2 cellular contexts compared by ENCODE assay signal in the genomic region with DNA sequence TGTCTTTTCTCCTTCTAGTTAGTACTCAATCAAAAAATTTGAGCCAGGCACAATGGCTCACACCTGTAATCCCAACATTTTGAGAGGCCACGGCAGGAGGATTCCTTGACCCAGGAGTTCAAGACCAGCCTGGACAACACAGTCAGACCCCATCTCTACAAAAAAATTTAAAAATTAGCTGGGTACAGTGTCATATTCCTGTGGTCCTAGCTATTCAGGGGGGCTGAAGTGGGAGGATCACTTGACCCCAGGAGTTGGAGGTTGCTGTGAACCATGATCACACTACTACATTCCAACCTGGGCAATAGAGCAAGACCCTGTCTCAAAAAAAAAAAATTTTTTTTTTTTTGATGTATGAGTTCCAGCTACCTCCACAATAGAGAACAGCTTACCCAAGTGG.
TF ChIP-seq lines count a peak whose summit lies in the region.

No MANE protein-coding gene starts in this region.

TF ChIP-seq in HepG2, 621 proteins besides CTCF, POLR2A, EP300 and RAD21:
- TF ChIP-seq ZNF644 (CRISPR knock-in tag; IDR thresholded peaks at IDR 0.05; ENCODE audit: low read depth) (no peak), ZNF121 (CRISPR knock-in tag; IDR thresholded peaks at IDR 0.05) (peak; percentile 57; the same call in 1 of the 2 replicates)

TF ChIP-seq in H1, 55 proteins besides CTCF, POLR2A, EP300 and RAD21:
- TF ChIP-seq, protein P1, sequence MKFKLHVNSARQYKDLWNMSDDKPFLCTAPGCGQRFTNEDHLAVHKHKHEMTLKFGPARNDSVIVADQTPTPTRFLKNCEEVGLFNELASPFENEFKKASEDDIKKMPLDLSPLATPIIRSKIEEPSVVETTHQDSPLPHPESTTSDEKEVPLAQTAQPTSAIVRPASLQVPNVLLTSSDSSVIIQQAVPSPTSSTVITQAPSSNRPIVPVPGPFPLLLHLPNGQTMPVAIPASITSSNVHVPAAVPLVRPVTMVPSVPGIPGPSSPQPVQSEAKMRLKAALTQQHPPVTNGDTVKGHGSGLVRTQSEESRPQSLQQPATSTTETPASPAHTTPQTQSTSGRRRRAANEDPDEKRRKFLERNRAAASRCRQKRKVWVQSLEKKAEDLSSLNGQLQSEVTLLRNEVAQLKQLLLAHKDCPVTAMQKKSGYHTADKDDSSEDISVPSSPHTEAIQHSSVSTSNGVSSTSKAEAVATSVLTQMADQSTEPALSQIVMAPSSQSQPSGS (IDR thresholded peaks at IDR 0.05; ENCODE audit: low read length) = no peak
- TF ChIP-seq EZH2 (IDR thresholded peaks at IDR 0.05; ENCODE audit: low read depth, low read length, severe bottlenecking) (no peak), KDM1A (IDR thresholded peaks at IDR 0.05; ENCODE audit: borderline replicate concordance, low read length) (peak; percentile 84), SIX5 (IDR thresholded peaks at IDR 0.05; ENCODE audit: low read depth, low read length) (no peak), RFX5 (IDR thresholded peaks at IDR 0.05; ENCODE audit: borderline replicate concordance, low read depth, low read length) (no peak)
